In the genomic region with DNA sequence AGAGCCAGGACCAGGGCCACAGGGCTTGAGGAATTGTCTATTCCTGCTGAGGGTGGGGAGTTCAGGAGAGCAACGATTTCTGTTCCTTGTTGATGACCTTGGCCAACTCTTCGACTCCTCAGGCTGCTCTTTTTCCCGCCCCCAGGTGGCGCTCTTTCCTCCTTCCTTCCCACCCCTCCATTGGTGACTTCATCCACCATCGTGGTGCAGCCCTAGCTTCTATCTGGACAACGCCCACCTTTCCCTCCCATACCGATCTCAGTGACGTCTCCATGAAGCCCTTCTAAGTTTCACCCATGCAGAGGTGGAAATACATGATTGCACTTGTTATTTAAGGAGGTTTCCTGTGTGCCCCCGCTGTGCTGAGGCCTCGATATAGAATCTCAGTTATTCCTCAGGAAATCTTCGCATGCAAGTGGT, we compare ENCODE assay signal across 8 cellular contexts. TPM values are rescaled to one million over a fixed set of nuclear protein-coding genes. Genes with fewer than 3 reads are reported as not detected.
DNase-seq lines count a peak whose midpoint lies in the region; ATAC-seq and TF ChIP-seq lines count a peak whose summit lies in the region.

No MANE protein-coding gene starts in this region.

- H4K20me1 ChIP-seq in mammary epithelial cell (ENCODE audit: insufficient read depth, low read length): no peaks in the 10 kb centered on the region

- in situ Hi-C loops in mammary epithelial cell (cut with MboI; ENCODE audit: low sequenced_read_pairs in 2 of 2): no loop called here

- H3K4me2 ChIP-seq in mammary epithelial cell (ENCODE audit: insufficient read depth, low read depth, low read length): no peak overlapping the region

- no peak overlapping the region for H3K9ac ChIP-seq in mammary epithelial cell (ENCODE audit: insufficient read depth, low read length)

- CTCF ChIA-PET in mammary epithelial cell (lab: Charles Lee; ENCODE audit: low non-redundant PET): no interaction called here

- H3K36me3 Mint-ChIP-seq in T-helper 2 cell treated with Interferon-gamma antibody and Interleukin-4, amounts not matched to agents 5 μg/mL and 100 μg/mL, for 36 hours (ENCODE audit: low read depth): peaks cover 16% of the 10 kb centered on the region
- H3K36me3 Mint-ChIP-seq in mesothelial cell of epicardium: no peaks in the 10 kb centered on the region

- H3K9me3 ChIP-seq in mammary epithelial cell (replicated peaks; ENCODE audit: insufficient read depth, low read length): no peaks in the 10 kb centered on the region

- intact Hi-C loops in mammary epithelial cell (cut with micrococcal nuclease): no loop called here

- H3K4me1 Mint-ChIP-seq in T-helper 2 cell treated with Interferon-gamma antibody and Interleukin-4, amounts not matched to agents 5 μg/mL and 100 μg/mL, for 36 hours (ENCODE audit: low read depth): peaks cover 70% of the 10 kb centered on the region
- H3K4me1 Mint-ChIP-seq in mesothelial cell of epicardium: no peaks in the 10 kb centered on the region

- no peaks in the 10 kb centered on the region for H3K36me3 ChIP-seq in mammary epithelial cell (ENCODE audit: insufficient read depth, low read length)

- BruUV-seq in mammary epithelial cell (replicated peaks; lab: Mats Ljungman, UMichigan): no TSS peak

- H3K79me2 ChIP-seq in mammary epithelial cell (ENCODE audit: insufficient read depth, low read length): no peaks in the 10 kb centered on the region

- peak overlapping the region; percentile 30 for H3K4me3 Mint-ChIP-seq in T-helper 2 cell treated with Interferon-gamma antibody and Interleukin-4, amounts not matched to agents 5 μg/mL and 100 μg/mL, for 36 hours
- no peak overlapping the region for H3K4me3 Mint-ChIP-seq in mesothelial cell of epicardium

- H3K4me1 ChIP-seq in mammary epithelial cell (ENCODE audit: insufficient read depth, low read length): no peaks in the 10 kb centered on the region

- TF ChIP-seq CTCF in mammary epithelial cell (conservative IDR thresholded peaks at IDR 0.05 in 1 of 2, IDR thresholded peaks at IDR 0.05 in 1 of 2; ENCODE audit: extremely low read depth in 1 of 2, insufficient read depth in 1 of 2, low read depth in 1 of 2, low read length in 2 of 2) (peak; percentile 20 to 37), mesothelial cell of epicardium (IDR thresholded peaks at IDR 0.05; ENCODE audit: unreplicated experiment) (peak; percentile 63)

- no peak overlapping the region for H2AFZ ChIP-seq in mammary epithelial cell (ENCODE audit: low read depth, low read length)

- peaks cover 20% of the 10 kb centered on the region for H3K9me3 Mint-ChIP-seq in T-helper 2 cell treated with Interferon-gamma antibody and Interleukin-4, amounts not matched to agents 5 μg/mL and 100 μg/mL, for 36 hours
- peaks cover 17% of the 10 kb centered on the region for H3K9me3 Mint-ChIP-seq in mesothelial cell of epicardium

- DNase-seq in NCI-H1105 (lab: John Stamatoyannopoulos, UW) (peak; percentile 2), NCI-H1105 treated with DMSO at 0.1 percent for 48 hours (lab: John Stamatoyannopoulos, UW) (no peak), mammary epithelial cell (no peak), mesothelial cell of epicardium (ENCODE audit: low spot score in 2 of 2, unreplicated experiment in 2 of 2) (no peak), ureter (ENCODE audit: low spot score) (no peak)
- DNase-seq in T-helper 2 cell treated with Interferon-gamma antibody and Interleukin-4, amounts not matched to agents 5 μg/mL and 100 μg/mL, for 36 hours (ENCODE audit: low spot score): peak; percentile 62

- H3K27me3 Mint-ChIP-seq in T-helper 2 cell treated with Interferon-gamma antibody and Interleukin-4, amounts not matched to agents 5 μg/mL and 100 μg/mL, for 36 hours (ENCODE audit: low read depth): no peaks in the 10 kb centered on the region
- H3K27me3 Mint-ChIP-seq in mesothelial cell of epicardium (ENCODE audit: low read depth): peaks cover 5% of the 10 kb centered on the region

- no peaks in the 10 kb centered on the region for H3K27me3 ChIP-seq in mammary epithelial cell (ENCODE audit: insufficient read depth, low read length)

- WGBS in mammary epithelial cell (ENCODE audit: low coverage, missing lambda C conversion rate): 58% methylated on average over 9 of the region's 11 CpGs

- no peak overlapping the region for H3K4me3 ChIP-seq in mammary epithelial cell (replicated peaks in 1 of 3; ENCODE audit: insufficient read depth in 1 of 3, low read depth in 2 of 3, low read length in 3 of 3)

- no peak overlapping the region for H3K27ac ChIP-seq in mammary epithelial cell (ENCODE audit: insufficient read depth, low read depth, low read length)

- H3K27ac Mint-ChIP-seq in T-helper 2 cell treated with Interferon-gamma antibody and Interleukin-4, amounts not matched to agents 5 μg/mL and 100 μg/mL, for 36 hours: peak overlapping the region; percentile 78
- no peak overlapping the region for H3K27ac Mint-ChIP-seq in mesothelial cell of epicardium

- ATAC-seq in HG03565 (IDR thresholded peaks at IDR 0.05; ENCODE audit: unreplicated experiment) (peak; percentile 33), HG03469 (IDR thresholded peaks at IDR 0.05; ENCODE audit: unreplicated experiment) (no peak)

- dilution Hi-C loops in mammary epithelial cell (cut with HindIII; ENCODE audit: low sequenced_read_pairs): no loop called here

RNA-seq across cellular contexts. Expression of a gene that starts 22.1 kb away (rescaled TPM):
- 1 to 10 TPM in 1 of 2 donors, under 1 TPM in 1; 0.33 to 2.2 TPM for total RNA-seq in mammary epithelial cell
- 3.1 TPM for polyA plus RNA-seq in mammary epithelial cell
- polyA minus RNA-seq in mammary epithelial cell: 1.4 TPM
- 8.3 to 9.8 TPM (median 9.3 TPM) in 3 replicates for total RNA-seq in mesothelial cell of epicardium
- total RNA-seq in ureter: 52.3 TPM

Comparison
In these comparisons a context has a peak if more than half of its experiments do, and no peak if none do; other contexts are left out.
1. DNase-seq: peak in NCI-H1105 (single experiment) and T-helper 2 cell treated with Interferon-gamma antibody and Interleukin-4, amounts not matched to agents 5 μg/mL and 100 μg/mL, for 36 hours (single experiment); none in NCI-H1105 treated with DMSO at 0.1 percent for 48 hours (single experiment), mammary epithelial cell (single experiment), mesothelial cell of epicardium (0 of 2) and ureter (single experiment).